In the genomic region with DNA sequence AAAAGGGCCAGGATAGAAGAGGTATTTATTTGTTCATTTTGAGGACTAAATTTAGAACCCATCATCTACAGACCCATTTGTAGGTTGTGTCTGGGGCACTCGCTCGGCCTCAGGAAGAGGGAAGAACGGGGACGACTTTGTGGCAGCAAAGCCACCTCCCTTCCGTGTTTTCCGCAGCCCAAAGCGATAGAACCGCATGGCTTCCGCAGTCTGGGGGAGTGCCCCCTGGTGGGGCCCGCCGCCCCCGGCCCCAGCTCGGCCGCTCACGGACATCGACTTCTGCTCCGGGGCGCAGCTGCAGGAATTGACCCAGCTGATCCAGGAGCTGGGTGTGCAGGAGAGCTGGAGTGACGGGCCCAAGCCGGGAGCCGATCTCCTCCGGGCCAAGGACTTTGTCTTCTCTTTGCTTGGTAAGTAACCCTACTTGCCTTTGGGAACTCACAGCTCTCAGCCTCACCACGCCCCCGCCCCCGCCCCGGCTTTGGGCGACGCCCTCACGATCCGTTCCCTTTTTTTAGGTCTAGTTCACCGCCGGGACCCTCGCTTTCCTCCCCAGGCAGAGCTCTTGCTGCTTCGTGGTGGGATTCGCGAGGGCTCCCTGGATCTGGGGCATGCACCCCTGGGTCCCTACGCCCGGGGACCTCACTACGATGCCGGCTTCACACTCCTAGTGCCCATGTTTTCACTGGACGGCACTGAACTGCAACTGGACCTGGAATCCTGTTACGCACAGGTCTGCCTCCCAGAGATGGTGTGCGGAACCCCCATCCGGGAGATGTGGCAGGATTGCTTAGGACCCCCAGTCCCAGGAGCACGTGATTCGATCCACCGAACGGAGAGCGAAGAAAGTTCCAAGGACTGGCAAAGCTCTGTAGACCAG, we compare ENCODE assay signal across 1 cellular context.
TF ChIP-seq lines count a peak whose summit lies in the region.

No MANE protein-coding gene starts in this region.

TF ChIP-seq in HepG2, 621 proteins besides CTCF, POLR2A, EP300 and RAD21 (continued from another document):
- TF ChIP-seq, protein P1, sequence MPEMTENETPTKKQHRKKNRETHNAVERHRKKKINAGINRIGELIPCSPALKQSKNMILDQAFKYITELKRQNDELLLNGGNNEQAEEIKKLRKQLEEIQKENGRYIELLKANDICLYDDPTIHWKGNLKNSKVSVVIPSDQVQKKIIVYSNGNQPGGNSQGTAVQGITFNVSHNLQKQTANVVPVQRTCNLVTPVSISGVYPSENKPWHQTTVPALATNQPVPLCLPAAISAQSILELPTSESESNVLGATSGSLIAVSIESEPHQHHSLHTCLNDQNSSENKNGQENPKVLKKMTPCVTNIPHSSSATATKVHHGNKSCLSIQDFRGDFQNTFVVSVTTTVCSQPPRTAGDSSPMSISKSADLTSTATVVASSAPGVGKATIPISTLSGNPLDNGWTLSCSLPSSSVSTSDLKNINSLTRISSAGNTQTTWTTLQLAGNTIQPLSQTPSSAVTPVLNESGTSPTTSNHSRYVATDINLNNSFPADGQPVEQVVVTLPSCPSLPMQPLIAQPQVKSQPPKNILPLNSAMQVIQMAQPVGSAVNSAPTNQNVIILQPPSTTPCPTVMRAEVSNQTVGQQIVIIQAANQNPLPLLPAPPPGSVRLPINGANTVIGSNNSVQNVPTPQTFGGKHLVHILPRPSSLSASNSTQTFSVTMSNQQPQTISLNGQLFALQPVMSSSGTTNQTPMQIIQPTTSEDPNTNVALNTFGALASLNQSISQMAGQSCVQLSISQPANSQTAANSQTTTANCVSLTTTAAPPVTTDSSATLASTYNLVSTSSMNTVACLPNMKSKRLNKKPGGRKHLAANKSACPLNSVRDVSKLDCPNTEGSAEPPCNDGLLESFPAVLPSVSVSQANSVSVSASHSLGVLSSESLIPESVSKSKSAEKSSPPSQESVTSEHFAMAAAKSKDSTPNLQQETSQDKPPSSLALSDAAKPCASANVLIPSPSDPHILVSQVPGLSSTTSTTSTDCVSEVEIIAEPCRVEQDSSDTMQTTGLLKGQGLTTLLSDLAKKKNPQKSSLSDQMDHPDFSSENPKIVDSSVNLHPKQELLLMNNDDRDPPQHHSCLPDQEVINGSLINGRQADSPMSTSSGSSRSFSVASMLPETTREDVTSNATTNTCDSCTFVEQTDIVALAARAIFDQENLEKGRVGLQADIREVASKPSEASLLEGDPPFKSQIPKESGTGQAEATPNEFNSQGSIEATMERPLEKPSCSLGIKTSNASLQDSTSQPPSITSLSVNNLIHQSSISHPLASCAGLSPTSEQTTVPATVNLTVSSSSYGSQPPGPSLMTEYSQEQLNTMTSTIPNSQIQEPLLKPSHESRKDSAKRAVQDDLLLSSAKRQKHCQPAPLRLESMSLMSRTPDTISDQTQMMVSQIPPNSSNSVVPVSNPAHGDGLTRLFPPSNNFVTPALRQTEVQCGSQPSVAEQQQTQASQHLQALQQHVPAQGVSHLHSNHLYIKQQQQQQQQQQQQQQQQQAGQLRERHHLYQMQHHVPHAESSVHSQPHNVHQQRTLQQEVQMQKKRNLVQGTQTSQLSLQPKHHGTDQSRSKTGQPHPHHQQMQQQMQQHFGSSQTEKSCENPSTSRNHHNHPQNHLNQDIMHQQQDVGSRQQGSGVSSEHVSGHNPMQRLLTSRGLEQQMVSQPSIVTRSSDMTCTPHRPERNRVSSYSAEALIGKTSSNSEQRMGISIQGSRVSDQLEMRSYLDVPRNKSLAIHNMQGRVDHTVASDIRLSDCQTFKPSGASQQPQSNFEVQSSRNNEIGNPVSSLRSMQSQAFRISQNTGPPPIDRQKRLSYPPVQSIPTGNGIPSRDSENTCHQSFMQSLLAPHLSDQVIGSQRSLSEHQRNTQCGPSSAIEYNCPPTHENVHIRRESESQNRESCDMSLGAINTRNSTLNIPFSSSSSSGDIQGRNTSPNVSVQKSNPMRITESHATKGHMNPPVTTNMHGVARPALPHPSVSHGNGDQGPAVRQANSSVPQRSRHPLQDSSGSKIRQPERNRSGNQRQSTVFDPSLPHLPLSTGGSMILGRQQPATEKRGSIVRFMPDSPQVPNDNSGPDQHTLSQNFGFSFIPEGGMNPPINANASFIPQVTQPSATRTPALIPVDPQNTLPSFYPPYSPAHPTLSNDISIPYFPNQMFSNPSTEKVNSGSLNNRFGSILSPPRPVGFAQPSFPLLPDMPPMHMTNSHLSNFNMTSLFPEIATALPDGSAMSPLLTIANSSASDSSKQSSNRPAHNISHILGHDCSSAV (CRISPR knock-in tag; IDR thresholded peaks at IDR 0.05; ENCODE audit: borderline replicate concordance): no peak
- no peak for TF ChIP-seq HHEX (CRISPR knock-in tag; IDR thresholded peaks at IDR 0.05)
- TF ChIP-seq, protein P2, sequence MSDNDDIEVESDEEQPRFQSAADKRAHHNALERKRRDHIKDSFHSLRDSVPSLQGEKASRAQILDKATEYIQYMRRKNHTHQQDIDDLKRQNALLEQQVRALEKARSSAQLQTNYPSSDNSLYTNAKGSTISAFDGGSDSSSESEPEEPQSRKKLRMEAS (IDR thresholded peaks at IDR 0.05): no peak; the same call in 1 of the 2 replicates
- peak; percentile 95 for TF ChIP-seq HNRNPLL (IDR thresholded peaks at IDR 0.05; ENCODE audit: low read depth, low read length, poor library complexity, severe bottlenecking)
- no peak for TF ChIP-seq MATR3 (CRISPR knock-in tag; IDR thresholded peaks at IDR 0.05)
- no peak for TF ChIP-seq ZNF383 (CRISPR knock-in tag; IDR thresholded peaks at IDR 0.05; ENCODE audit: borderline replicate concordance)
- TF ChIP-seq ZNF720 (CRISPR knock-in tag; IDR thresholded peaks at IDR 0.05): no peak
- TF ChIP-seq, protein P3, sequence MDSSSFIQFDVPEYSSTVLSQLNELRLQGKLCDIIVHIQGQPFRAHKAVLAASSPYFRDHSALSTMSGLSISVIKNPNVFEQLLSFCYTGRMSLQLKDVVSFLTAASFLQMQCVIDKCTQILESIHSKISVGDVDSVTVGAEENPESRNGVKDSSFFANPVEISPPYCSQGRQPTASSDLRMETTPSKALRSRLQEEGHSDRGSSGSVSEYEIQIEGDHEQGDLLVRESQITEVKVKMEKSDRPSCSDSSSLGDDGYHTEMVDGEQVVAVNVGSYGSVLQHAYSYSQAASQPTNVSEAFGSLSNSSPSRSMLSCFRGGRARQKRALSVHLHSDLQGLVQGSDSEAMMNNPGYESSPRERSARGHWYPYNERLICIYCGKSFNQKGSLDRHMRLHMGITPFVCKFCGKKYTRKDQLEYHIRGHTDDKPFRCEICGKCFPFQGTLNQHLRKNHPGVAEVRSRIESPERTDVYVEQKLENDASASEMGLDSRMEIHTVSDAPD (CRISPR knock-in tag; IDR thresholded peaks at IDR 0.05): no peak
- no peak for TF ChIP-seq ERF (CRISPR knock-in tag; IDR thresholded peaks at IDR 0.05)
- TF ChIP-seq IRX3 (CRISPR knock-in tag; IDR thresholded peaks at IDR 0.05; ENCODE audit: borderline replicate concordance, low read depth): no peak
